8 cellular contexts compared by ENCODE assay signal in genomic region chr1:107964397-107965111, GRCh38. TPM values are rescaled to one million over a fixed set of nuclear protein-coding genes. Genes with fewer than 3 reads are reported as not detected.
DNase-seq lines count a peak whose midpoint lies in the region; ATAC-seq and TF ChIP-seq lines count a peak whose summit lies in the region.

No MANE protein-coding gene starts in this region.

- H3K9me3 Mint-ChIP-seq in Calu3 (ENCODE audit: low read depth, unreplicated experiment) = peaks cover 3% of the 10 kb centered on the region

- H3K36me3 Mint-ChIP-seq in Calu3 (ENCODE audit: insufficient read depth, unreplicated experiment) = peaks cover 7% of the 10 kb centered on the region

- no TSS peak for BruUV-seq in Calu3 (replicated peaks; lab: Mats Ljungman, UMichigan)

- TF ChIP-seq RAD21 in neural cell (conservative IDR thresholded peaks at IDR 0.05) = no peak

- TF ChIP-seq CTCF in Calu3 (IDR thresholded peaks at IDR 0.05; ENCODE audit: unreplicated experiment) = no peak
- no peak for TF ChIP-seq CTCF in esophagus squamous epithelium (IDR thresholded peaks at IDR 0.05)
- no peak for TF ChIP-seq CTCF in neural cell (IDR thresholded peaks at IDR 0.05; ENCODE audit: poor library complexity, severe bottlenecking)

- H3K27me3 Mint-ChIP-seq in Calu3 (ENCODE audit: unreplicated experiment) = peaks cover 40% of the 10 kb centered on the region

- no peaks in the 10 kb centered on the region for H3K36me3 ChIP-seq in esophagus squamous epithelium
- no peaks in the 10 kb centered on the region for H3K36me3 ChIP-seq in neural cell (ENCODE audit: insufficient read depth, low read length)

- 0% methylated on average over 3 to 16 of the region's 76 CpGs for WGBS in esophagus squamous epithelium, 2 donors

- TF ChIP-seq EP300 in neural cell (conservative IDR thresholded peaks at IDR 0.05; ENCODE audit: poor library complexity, severe bottlenecking) = no peak

- peaks cover 8 to 31% (median 20%) of the 10 kb centered on the region in 3 donors for H3K4me1 ChIP-seq in esophagus squamous epithelium

- peak overlapping the region; percentile 48 for H3K4me3 Mint-ChIP-seq in Calu3 (ENCODE audit: low read depth, unreplicated experiment)

- H3K27me3 ChIP-seq in esophagus squamous epithelium (peaks cover 0 to 63% (median 0%) of the 10 kb centered on the region in 4 donors), neural cell (ENCODE audit: insufficient read depth, low read depth, low read length) (peaks cover 32% of the 10 kb centered on the region)

- H3K27ac ChIP-seq in esophagus squamous epithelium (peak overlapping the region; percentile 48 to 77 (median 64)), neural cell (ENCODE audit: low read length) (no peak overlapping the region)

- H3K9ac ChIP-seq in neural cell (ENCODE audit: low read length) = peak overlapping the region; percentile 73

- TF ChIP-seq POLR2A in esophagus squamous epithelium (IDR thresholded peaks at IDR 0.05) = no peak

- no peaks in the 10 kb centered on the region for H3K4me1 Mint-ChIP-seq in Calu3 (ENCODE audit: low read depth, unreplicated experiment)

- CTCF ChIA-PET in Calu3 (lab: Charles Lee) = no interaction called here

- ATAC-seq in HG03469 (IDR thresholded peaks at IDR 0.05; ENCODE audit: unreplicated experiment) = no peak

- H3F3A ChIP-seq in neural cell (ENCODE audit: insufficient read depth, low read length, poor library complexity, severe bottlenecking) = no peaks in the 10 kb centered on the region

- no peak for DNase-seq in Calu3
- DNase-seq in HPDE6-E6E7 (ENCODE audit: extremely low spot score) = peak; percentile 22
- DNase-seq in activated CD8-positive, alpha-beta memory T cell treated with anti-CD3 and anti-CD28 coated beads for 48 hours (ENCODE audit: low read depth in 2 of 3, low spot score in 2 of 3) = peak; percentile 4 to 30 (median 17)
- DNase-seq in esophagus squamous epithelium (lab: John Stamatoyannopoulos, UW) = no peak
- DNase-seq in NCI-H2107 (lab: John Stamatoyannopoulos, UW) = no peak
- no peak for DNase-seq in globus pallidus (ENCODE audit: low spot score)

- H4K20me1 ChIP-seq in neural cell (ENCODE audit: insufficient read depth) = no peaks in the 10 kb centered on the region

- H3K9me3 ChIP-seq in esophagus squamous epithelium = no peaks in the 10 kb centered on the region
- H3K9me3 ChIP-seq in neural cell (ENCODE audit: low read length) = no peaks in the 10 kb centered on the region

- peak overlapping the region; percentile 60 for H2AFZ ChIP-seq in neural cell (ENCODE audit: low read depth, low read length)

- H3K79me2 ChIP-seq in neural cell (replicated peaks; ENCODE audit: insufficient read depth, low read length) = no peaks in the 10 kb centered on the region

- H3K4me2 ChIP-seq in neural cell (ENCODE audit: low read length) = peak overlapping the region; percentile 41

- H3K4me3 ChIP-seq in esophagus squamous epithelium (peak overlapping the region; percentile 40 to 69 (median 52)), neural cell (ENCODE audit: low read length) (peak overlapping the region; percentile 90)

- no peak overlapping the region for H3K27ac Mint-ChIP-seq in Calu3 (ENCODE audit: unreplicated experiment)

- intact Hi-C loops in Calu3 (cut with micrococcal nuclease; ENCODE audit: unreplicated experiment) = no loop called here
- intact Hi-C loops in esophagus squamous epithelium (cut with DNase I) = no loop called here

- no peaks in the 10 kb centered on the region for H3K9me2 ChIP-seq in neural cell (ENCODE audit: insufficient read depth, low read length)

TF ChIP-seq in neural cell, 6 proteins besides CTCF, POLR2A, EP300 and RAD21:
- TF ChIP-seq MXI1 (conservative IDR thresholded peaks at IDR 0.05; ENCODE audit: poor library complexity, severe bottlenecking) (no peak), POLR2AphosphoS5 (IDR thresholded peaks at IDR 0.05) (peak; percentile 9)

RNA-seq across cellular contexts. Expression of gene VAV3, which starts 0.4 kb away (rescaled TPM):
- total RNA-seq in Calu3 (2022) = 33.3 and 38.2 TPM in 2 replicates
- 100 to 1,000 TPM in 1 of 4 donors, 10 to 100 TPM in 3; 43.4 to 126 (median 76.9) TPM for total RNA-seq in esophagus squamous epithelium
- 7.6 and 10.3 TPM in 2 replicates for polyA plus RNA-seq in neural cell
- 18.5 and 20.3 TPM in 2 replicates for polyA minus RNA-seq in neural cell

Comparison
In these comparisons a context has a peak if more than half of its experiments do, and no peak if none do; other contexts are left out.
1. DNase-seq: peak in HPDE6-E6E7 (single experiment) and activated CD8-positive, alpha-beta memory T cell treated with anti-CD3 and anti-CD28 coated beads for 48 hours (3 of 3); none in Calu3 (single experiment), esophagus squamous epithelium (single experiment), NCI-H2107 (single experiment) and globus pallidus (single experiment).